ENCODE assay signal across 29 cellular contexts in genomic region chr6:10545482-10545881, GRCh38. TPM values are rescaled to one million over a fixed set of nuclear protein-coding genes. Genes with fewer than 3 reads are reported as not detected.
DNase-seq lines count a peak whose midpoint lies in the region; ATAC-seq and TF ChIP-seq lines count a peak whose summit lies in the region.
"Had no signal": no experiment of that assay in that cellular context is flagged by ENCODE, and none has a peak within 500 bp of the region (broad histone marks: within the 10 kb centered on the region; RNA-seq: fewer than 3 reads in every experiment).

No MANE protein-coding gene starts in this region.

- H3K4me3 Mint-ChIP-seq in chondrocyte (ENCODE audit: unreplicated experiment) = peak overlapping the region; percentile 35
- H3K4me3 Mint-ChIP-seq: activated CD4-positive, alpha-beta memory T cell treated with anti-CD3 and anti-CD28 coated beads for 36 hours; brain; stimulated activated naive B cell treated with anti-CD40 and anti-IgM and Interleukin-4, amounts not matched to agents 10 μg/mL and 1 μg/mL and 100 μg/mL, for 72 hours had no signal

- H3K4me3 ChIP-seq in cardiac muscle cell (no peak overlapping the region), heart right ventricle (no peak overlapping the region), muscle layer of colon (ENCODE audit: low read depth in 1 of 2, low read length in 2 of 2) (no peak overlapping the region), thoracic aorta (peak overlapping the region; percentile 60)
- H3K4me3 ChIP-seq: ovary, suprapubic skin had no signal

- no peak overlapping the region for H3K9ac ChIP-seq in muscle layer of colon (ENCODE audit: low read length)

- no peaks in the 10 kb centered on the region for H3K36me3 Mint-ChIP-seq in chondrocyte (ENCODE audit: low read depth)
- H3K36me3 Mint-ChIP-seq: brain had no signal

- H3K36me3 ChIP-seq in cardiac muscle cell = no peaks in the 10 kb centered on the region
- no peaks in the 10 kb centered on the region for H3K36me3 ChIP-seq in heart right ventricle
- H3K36me3 ChIP-seq in muscle layer of colon (ENCODE audit: insufficient read depth, low read length) = no peaks in the 10 kb centered on the region
- no peaks in the 10 kb centered on the region for H3K36me3 ChIP-seq in thoracic aorta
- H3K36me3 ChIP-seq: ovary, suprapubic skin had no signal

- TF ChIP-seq CTCF in cardiac muscle cell (IDR thresholded peaks at IDR 0.05; ENCODE audit: low read depth, low read length) = no peak
- TF ChIP-seq CTCF in heart right ventricle (IDR thresholded peaks at IDR 0.05) = no peak
- TF ChIP-seq CTCF in chondrocyte (IDR thresholded peaks at IDR 0.05) = no peak
- TF ChIP-seq CTCF in thoracic aorta (IDR thresholded peaks at IDR 0.05) = no peak
- TF ChIP-seq CTCF in foreskin keratinocyte (conservative IDR thresholded peaks at IDR 0.05) = no peak

- no peaks in the 10 kb centered on the region for H3K27me3 Mint-ChIP-seq in chondrocyte (ENCODE audit: low read depth)
- H3K27me3 Mint-ChIP-seq: activated CD4-positive, alpha-beta memory T cell treated with anti-CD3 and anti-CD28 coated beads for 36 hours; naive B cell; stimulated activated naive B cell treated with anti-CD40 and anti-IgM and Interleukin-4, amounts not matched to agents 10 μg/mL and 1 μg/mL and 100 μg/mL, for 72 hours had no signal

- 65 to 69% methylated on average over 4 of the region's 4 CpGs for WGBS in heart right ventricle, 2 donors

- DNase-seq in cardiac muscle cell (ENCODE audit: low read depth in 1 of 2, low spot score in 1 of 2) (no peak), heart right ventricle (no peak), chondrocyte (ENCODE audit: low spot score) (no peak), thoracic aorta (ENCODE audit: low spot score) (no peak), nucleus accumbens (lab: John Stamatoyannopoulos, UW) (no peak), foreskin keratinocyte (no peak), medulla oblongata (ENCODE audit: extremely low spot score) (no peak)
- DNase-seq: activated CD4-positive, alpha-beta memory T cell treated with anti-CD3 and anti-CD28 coated beads for 36 hours; activated CD4-positive, CD25-positive, alpha-beta regulatory T cell treated with anti-CD3 and anti-CD28 coated beads, Interleukin-2, amount 50 U/mL, for 72 hours; activated CD8-positive, alpha-beta memory T cell treated with anti-CD3 and anti-CD28 coated beads, Interleukin-2, amount 50 U/mL, for 4 hours; activated naive CD4-positive, alpha-beta T cell treated with Interleukin-2 at 50 U/mL for 16 hours; COR-L47; DMS53; naive B cell; NCI-H2081 treated with DMSO at 0.1 percent for 48 hours; NCI-H226; NCI-H69; ovary; retina; Right ventricle myocardium superior; small intestine; stimulated activated naive B cell treated with anti-CD40 and anti-IgM and Interleukin-4, amounts not matched to agents 10 μg/mL and 1 μg/mL and 100 μg/mL, for 72 hours; T-helper 2 cell had no signal

- H3K27me3 ChIP-seq in cardiac muscle cell (no peaks in the 10 kb centered on the region), heart right ventricle (no peaks in the 10 kb centered on the region), muscle layer of colon (ENCODE audit: control insufficient read depth in 1 of 2, insufficient read depth in 2 of 2, low read length in 2 of 2) (no peaks in the 10 kb centered on the region), thoracic aorta (replicated peaks; ENCODE audit: insufficient read depth) (no peaks in the 10 kb centered on the region), foreskin keratinocyte (no peaks in the 10 kb centered on the region)
- H3K27me3 ChIP-seq: ovary, suprapubic skin had no signal

- intact Hi-C loops in heart right ventricle (cut with DNase I) = no loop called here

- peaks cover 15% of the 10 kb centered on the region for H3K4me1 Mint-ChIP-seq in chondrocyte (ENCODE audit: low read depth)
- H3K4me1 Mint-ChIP-seq: brain had no signal

- H3K27ac Mint-ChIP-seq in chondrocyte (ENCODE audit: unreplicated experiment) = peak overlapping the region; percentile 82
- H3K27ac Mint-ChIP-seq: activated CD4-positive, alpha-beta memory T cell treated with anti-CD3 and anti-CD28 coated beads for 36 hours; stimulated activated naive B cell treated with anti-CD40 and anti-IgM and Interleukin-4, amounts not matched to agents 10 μg/mL and 1 μg/mL and 100 μg/mL, for 72 hours had no signal

- H3K4me1 ChIP-seq in cardiac muscle cell (ENCODE audit: low read depth) (peaks cover 10% of the 10 kb centered on the region), heart right ventricle (peaks cover 3 to 57% (median 17%) of the 10 kb centered on the region in 9 donors), muscle layer of colon (ENCODE audit: insufficient read depth, low read length) (peaks cover 4% of the 10 kb centered on the region), thoracic aorta (ENCODE audit: control insufficient read depth in 1 of 2, low read depth in 2 of 2) (peaks cover 39 to 58% of the 10 kb centered on the region in 2 donors), foreskin keratinocyte (no peaks in the 10 kb centered on the region)
- H3K4me1 ChIP-seq: suprapubic skin had no signal

- H3K9me3 Mint-ChIP-seq in chondrocyte (ENCODE audit: low read depth) = no peaks in the 10 kb centered on the region
- H3K9me3 Mint-ChIP-seq: naive B cell had no signal

- ATAC-seq in heart right ventricle (no peak), thoracic aorta (ENCODE audit: insufficient number of reproducible peaks, low FRiP score, low read depth) (peak; percentile 62), foreskin keratinocyte (no peak)
- ATAC-seq: left lobe of liver; stimulated activated naive B cell treated with anti-CD40 and anti-IgM and Interleukin-4, amounts not matched to agents 10 μg/mL and 1 μg/mL and 100 μg/mL, for 72 hours had no signal

- peak overlapping the region; percentile 76 for H3K27ac ChIP-seq in cardiac muscle cell
- peak overlapping the region in 4 of 10 donors; percentile 17 to 43 (median 27) for H3K27ac ChIP-seq in heart right ventricle
- H3K27ac ChIP-seq in muscle layer of colon (ENCODE audit: low read depth, low read length) = peak overlapping the region; percentile 70
- peak overlapping the region; percentile 92 to 96 for H3K27ac ChIP-seq in thoracic aorta
- H3K27ac ChIP-seq in foreskin keratinocyte = no peak overlapping the region
- H3K27ac ChIP-seq: 22Rv1, C4-2B, ovary, suprapubic skin had no signal

- H3K9me3 ChIP-seq in cardiac muscle cell (ENCODE audit: low read depth) = no peaks in the 10 kb centered on the region
- H3K9me3 ChIP-seq in heart right ventricle = peaks cover 0 to 3% (median 0%) of the 10 kb centered on the region in 11 donors
- no peaks in the 10 kb centered on the region for H3K9me3 ChIP-seq in muscle layer of colon (ENCODE audit: low read length)
- H3K9me3 ChIP-seq in thoracic aorta = no peaks in the 10 kb centered on the region
- H3K9me3 ChIP-seq: ovary, suprapubic skin had no signal

RNA-seq across cellular contexts. Expression of gene GCNT2, which starts 24.3 kb away (rescaled TPM):
- total RNA-seq in cardiac muscle cell = 21.4 and 26.2 TPM in 2 replicates
- 23.8 and 27.3 TPM in 2 replicates for polyA plus RNA-seq in cardiac muscle cell
- total RNA-seq in heart right ventricle = 10 to 100 TPM; 22.2 to 67.9 (median 48.6) TPM
- 10 to 100 TPM in 1 of 2 donors, 1 to 10 TPM in 1; 5.1 to 13.5 TPM for polyA plus RNA-seq in heart right ventricle
- 0.12 to 0.67 TPM (median 0.44 TPM) in 3 replicates for total RNA-seq in chondrocyte
- 10 to 100 TPM; 29.1 to 44.9 TPM for total RNA-seq in thoracic aorta
- 2.3 and 3.0 TPM in 2 replicates for total RNA-seq in foreskin keratinocyte
- 0.64 and 0.84 TPM in 2 replicates for polyA plus RNA-seq in foreskin keratinocyte
